ENCODE assay signal across 8 cellular contexts in genomic region chr5:65481171-65481575, GRCh38. TPM values are rescaled to one million over a fixed set of nuclear protein-coding genes. Genes with fewer than 3 reads are reported as not detected.
A peak's percentile ranks its signal among the peaks of the same experiment; 100 is the strongest.
DNase-seq lines count a peak whose midpoint lies in the region; ATAC-seq and TF ChIP-seq lines count a peak whose summit lies in the region.

No MANE protein-coding gene starts in this region.

- no peak overlapping the region for H3K27ac ChIP-seq in HL-60 (replicated peaks)
- peak overlapping the region; percentile 73 for H3K27ac ChIP-seq in naive thymus-derived CD4-positive, alpha-beta T cell (ENCODE audit: low read depth, low read length)

- peaks cover 3 to 5% of the 10 kb centered on the region in 2 donors for H3K4me1 ChIP-seq in naive thymus-derived CD4-positive, alpha-beta T cell (ENCODE audit: control insufficient read depth in 2 of 2, insufficient read depth in 2 of 2, low read length in 2 of 2)

- peak overlapping the region; percentile 90 for H3K27ac Mint-ChIP-seq in activated CD8-positive, alpha-beta memory T cell treated with anti-CD3 and anti-CD28 coated beads, Interleukin-2, amount 10 ng/mL, durations not matched to agents 7 days and 5 days
- no peak overlapping the region for H3K27ac Mint-ChIP-seq in dendritic cell treated with granulocyte-macrophage colony-stimulating factor and Interleukin-4, amounts not matched to agents 40 ng/mL and 50 ng/mL, for 4 days
- peak overlapping the region in 8 of 9 donors; percentile 85 to 97 (median 92) for H3K27ac Mint-ChIP-seq in naive thymus-derived CD4-positive, alpha-beta T cell

- peaks cover 10% of the 10 kb centered on the region for H3K4me1 Mint-ChIP-seq in activated CD8-positive, alpha-beta memory T cell treated with anti-CD3 and anti-CD28 coated beads, Interleukin-2, amount 10 ng/mL, durations not matched to agents 7 days and 5 days
- H3K4me1 Mint-ChIP-seq in dendritic cell treated with granulocyte-macrophage colony-stimulating factor and Interleukin-4, amounts not matched to agents 40 ng/mL and 50 ng/mL, for 4 days (ENCODE audit: low read depth) = peaks cover 13% of the 10 kb centered on the region
- H3K4me1 Mint-ChIP-seq in naive thymus-derived CD4-positive, alpha-beta T cell = peaks cover 5 to 20% (median 8%) of the 10 kb centered on the region in 7 donors

- H3K4me3 Mint-ChIP-seq in activated CD8-positive, alpha-beta memory T cell treated with anti-CD3 and anti-CD28 coated beads, Interleukin-2, amount 10 ng/mL, durations not matched to agents 7 days and 5 days = no peak overlapping the region
- H3K4me3 Mint-ChIP-seq in dendritic cell treated with granulocyte-macrophage colony-stimulating factor and Interleukin-4, amounts not matched to agents 40 ng/mL and 50 ng/mL, for 4 days = peak overlapping the region; percentile 86
- peak overlapping the region in 2 of 10 donors; percentile 94 for H3K4me3 Mint-ChIP-seq in naive thymus-derived CD4-positive, alpha-beta T cell

- H3K36me3 Mint-ChIP-seq in activated CD8-positive, alpha-beta memory T cell treated with anti-CD3 and anti-CD28 coated beads, Interleukin-2, amount 10 ng/mL, durations not matched to agents 7 days and 5 days = no peaks in the 10 kb centered on the region
- no peaks in the 10 kb centered on the region for H3K36me3 Mint-ChIP-seq in dendritic cell treated with granulocyte-macrophage colony-stimulating factor and Interleukin-4, amounts not matched to agents 40 ng/mL and 50 ng/mL, for 4 days (ENCODE audit: low read depth)
- no peaks in the 10 kb centered on the region for H3K36me3 Mint-ChIP-seq in naive thymus-derived CD4-positive, alpha-beta T cell

- H3K4me3 ChIP-seq in HL-60 (replicated peaks; ENCODE audit: insufficient read depth, low read length) = peak overlapping the region; percentile 53
- H3K4me3 ChIP-seq in naive thymus-derived CD4-positive, alpha-beta T cell (ENCODE audit: low read length) = peak overlapping the region; percentile 70

- H3K36me3 ChIP-seq in naive thymus-derived CD4-positive, alpha-beta T cell (ENCODE audit: control insufficient read depth in 2 of 3, insufficient read depth in 3 of 3, low read length in 3 of 3) = no peaks in the 10 kb centered on the region

- ATAC-seq in activated CD8-positive, alpha-beta memory T cell treated with anti-CD3 and anti-CD28 coated beads, Interleukin-2, amount 10 ng/mL, durations not matched to agents 7 days and 5 days = peak; percentile 6
- ATAC-seq in naive thymus-derived CD4-positive, alpha-beta T cell = no peak
- ATAC-seq in esophagus mucosa = no peak

- no peaks in the 10 kb centered on the region for H3K9me3 Mint-ChIP-seq in activated CD8-positive, alpha-beta memory T cell treated with anti-CD3 and anti-CD28 coated beads, Interleukin-2, amount 10 ng/mL, durations not matched to agents 7 days and 5 days (ENCODE audit: low read depth)
- no peaks in the 10 kb centered on the region for H3K9me3 Mint-ChIP-seq in dendritic cell treated with granulocyte-macrophage colony-stimulating factor and Interleukin-4, amounts not matched to agents 40 ng/mL and 50 ng/mL, for 4 days
- no peaks in the 10 kb centered on the region for H3K9me3 Mint-ChIP-seq in naive thymus-derived CD4-positive, alpha-beta T cell

- intact Hi-C loops in dendritic cell treated with granulocyte-macrophage colony-stimulating factor and Interleukin-4, amounts not matched to agents 40 ng/mL and 50 ng/mL, for 4 days (cut with micrococcal nuclease) = loop anchor here (5.0 to 10.0 kb wide), 3 partner anchors 266 to 844 kb away; no protein-coding TSS in a partner anchor
- intact Hi-C loops in naive thymus-derived CD4-positive, alpha-beta T cell (cut with micrococcal nuclease) = loop anchor here (2.0 to 5.0 kb wide), 4 partner anchors 99 to 241 kb away; partner anchors contain the start of genes NLN (in 1 of the 2), SGTB (in 1 of the 2), SHLD3 (in 1 of the 2) and TRAPPC13 (in 1 of the 2)

- TF ChIP-seq CTCF in HL-60 (IDR thresholded peaks at IDR 0.05; ENCODE audit: insufficient read depth, low read length) = no peak

- CTCF ChIA-PET in activated CD8-positive, alpha-beta memory T cell treated with anti-CD3 and anti-CD28 coated beads, Interleukin-2, amount 10 ng/mL, durations not matched to agents 7 days and 5 days (lab: Charles Lee) = interaction anchor here (0.9 to 5.2 kb wide), 4 partner anchors 41 to 846 kb away, joined by 3 to 37 read pairs (median 18); no protein-coding TSS in a partner anchor
- CTCF ChIA-PET in naive thymus-derived CD4-positive, alpha-beta T cell (lab: Charles Lee) = interaction anchor here (0.6 to 1.1 kb wide), 2 partner anchors 16 to 399 kb away, joined by 3 to 4 read pairs; no protein-coding TSS in a partner anchor

- no peak for DNase-seq in activated CD8-positive, alpha-beta memory T cell treated with anti-CD3 and anti-CD28 coated beads, Interleukin-2, amount 10 ng/mL, durations not matched to agents 7 days and 5 days
- DNase-seq in activated CD8-positive, alpha-beta memory T cell treated with anti-CD3 and anti-CD28 coated beads for 24 hours = no peak
- DNase-seq in HL-60 (ENCODE audit: low read depth in 1 of 2, low spot score in 1 of 2) (no peak), SIG-M5 (lab: John Stamatoyannopoulos, UW) (no peak), DMS114 treated with DMSO at 0.1 percent for 48 hours (lab: John Stamatoyannopoulos, UW; ENCODE audit: unreplicated experiment) (no peak)
- no peak for DNase-seq in naive thymus-derived CD4-positive, alpha-beta T cell

- POLR2A ChIA-PET in naive thymus-derived CD4-positive, alpha-beta T cell (lab: Charles Lee) = no interaction called here

- no peaks in the 10 kb centered on the region for H3K9me3 ChIP-seq in naive thymus-derived CD4-positive, alpha-beta T cell (ENCODE audit: control insufficient read depth in 2 of 3, low read length in 3 of 3)

- no peaks in the 10 kb centered on the region for H3K27me3 Mint-ChIP-seq in activated CD8-positive, alpha-beta memory T cell treated with anti-CD3 and anti-CD28 coated beads, Interleukin-2, amount 10 ng/mL, durations not matched to agents 7 days and 5 days
- H3K27me3 Mint-ChIP-seq in dendritic cell treated with granulocyte-macrophage colony-stimulating factor and Interleukin-4, amounts not matched to agents 40 ng/mL and 50 ng/mL, for 4 days = peaks cover 5% of the 10 kb centered on the region
- H3K27me3 Mint-ChIP-seq in naive thymus-derived CD4-positive, alpha-beta T cell = peaks cover 0 to 9% (median 0%) of the 10 kb centered on the region in 5 donors

- no peaks in the 10 kb centered on the region for H3K27me3 ChIP-seq in HL-60 (ENCODE audit: insufficient read depth, poor library complexity, severe bottlenecking)
- H3K27me3 ChIP-seq in naive thymus-derived CD4-positive, alpha-beta T cell (ENCODE audit: control insufficient read depth in 2 of 2, insufficient read depth in 2 of 2, low read length in 2 of 2) = no peaks in the 10 kb centered on the region

RNA-seq across cellular contexts. Expression of gene ADAMTS6, which starts 0.5 kb away (rescaled TPM):
- total RNA-seq in activated CD8-positive, alpha-beta memory T cell treated with anti-CD3 and anti-CD28 coated beads, Interleukin-2, amount 10 ng/mL, durations not matched to agents 7 days and 5 days = 1 to 10 TPM; 2.8 to 4.0 TPM
- 1 to 10 TPM in 4 of 5 experiments, under 1 TPM in 1; 0.63 to 4.5 (median 2.6) TPM for total RNA-seq in naive thymus-derived CD4-positive, alpha-beta T cell
- polyA plus RNA-seq in naive thymus-derived CD4-positive, alpha-beta T cell = under 1 TPM; 0.14 to 0.39 TPM
- 1.2 TPM for total RNA-seq in esophagus mucosa
